16 cellular contexts compared by ENCODE assay signal in the genomic region with DNA sequence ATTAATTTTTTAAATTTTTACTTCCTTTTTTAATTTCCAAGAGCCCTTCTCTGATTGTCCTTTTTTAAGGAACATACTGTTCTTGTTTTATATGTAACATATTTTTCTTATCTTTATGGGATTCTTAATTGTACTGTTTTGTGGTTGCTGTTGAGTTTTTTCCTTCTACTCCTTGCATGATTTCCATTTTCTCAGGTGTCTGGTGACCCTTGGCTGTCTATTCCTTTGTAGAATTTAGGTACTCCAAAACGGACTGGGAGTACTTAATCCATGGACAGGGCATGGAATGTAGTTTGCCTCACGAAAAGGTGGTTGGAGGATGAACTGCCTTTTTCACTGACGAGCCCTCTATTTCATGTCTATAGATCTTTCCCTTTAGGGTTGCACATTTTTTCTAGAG. TPM values are rescaled to one million over a fixed set of nuclear protein-coding genes. Genes with fewer than 3 reads are reported as not detected.
DNase-seq lines count a peak whose midpoint lies in the region; ATAC-seq and TF ChIP-seq lines count a peak whose summit lies in the region.
"Had no signal": no experiment of that assay in that cellular context is flagged by ENCODE, and none has a peak within 500 bp of the region (broad histone marks: within the 10 kb centered on the region; RNA-seq: fewer than 3 reads in every experiment).

No MANE protein-coding gene starts in this region.

- DNase-seq in HCT116 (ENCODE audit: low read depth, low spot score) (no peak), amniotic epithelial cell (ENCODE audit: low read depth) (peak; percentile 54), mucosa of descending colon (no peak), RWPE1 (ENCODE audit: low spot score) (no peak)
- DNase-seq in CD8-positive, alpha-beta memory T cell, result no peak
- DNase-seq: AML-193; Calu3; CD4-positive, alpha-beta memory T cell; DMS79 treated with DMSO at 0.1 percent for 48 hours; GF-D8; GOT3; H7 had no signal

- intact Hi-C loops in HCT116 (cut with micrococcal nuclease) (loop anchor here (5.0 kb wide), 1 partner anchor 116 kb away; a partner anchor contains a TSS), mucosa of descending colon (cut with DNase I, micrococcal nuclease) (no loop called here)

- RAD21 ChIA-PET in HCT116 (lab: Charles Lee; ENCODE audit: low non-redundant PET in 1 of 2, low total read pairs in 2 of 2, uncharacterized antibody in 2 of 2, unreplicated experiment in 2 of 2), result no interaction called here

- no peaks in the 10 kb centered on the region for H3K27me3 Mint-ChIP-seq in CD8-positive, alpha-beta memory T cell
- H3K27me3 Mint-ChIP-seq: CD4-positive, alpha-beta memory T cell had no signal

- H3K36me3 Mint-ChIP-seq in CD8-positive, alpha-beta memory T cell, result peaks cover 0 to 31% (median 18%) of the 10 kb centered on the region in 3 donors

- no peak overlapping the region for H3K9ac ChIP-seq in HCT116 (ENCODE audit: low read length)

- no peak for TF ChIP-seq CTCF in HCT116 (IDR thresholded peaks at IDR 0.05 in 2 of 3, conservative IDR thresholded peaks at IDR 0.05 in 1 of 3; ENCODE audit: borderline replicate concordance in 1 of 3, insufficient read depth in 1 of 3, low read depth in 2 of 3, low read length in 2 of 3)
- TF ChIP-seq CTCF in mucosa of descending colon (IDR thresholded peaks at IDR 0.05), result no peak
- TF ChIP-seq CTCF in RWPE1 (conservative IDR thresholded peaks at IDR 0.05; ENCODE audit: low read depth), result no peak

- H3K9me2 ChIP-seq in HCT116 (ENCODE audit: insufficient read depth), result no peaks in the 10 kb centered on the region

- CTCF ChIA-PET in HCT116 (lab: Charles Lee), result no interaction called here
- CTCF ChIA-PET in CD8-positive, alpha-beta memory T cell (lab: Charles Lee), result no interaction called here
- CTCF ChIA-PET in RWPE1 (lab: Yijun Ruan, JAX), result no interaction called here

- BruUV-seq in HCT116 (replicated peaks; lab: Mats Ljungman, UMichigan), result TSS peak; percentile 16

- no peaks in the 10 kb centered on the region for H3K27me3 ChIP-seq in HCT116 (ENCODE audit: insufficient read depth, low read length)
- no peaks in the 10 kb centered on the region for H3K27me3 ChIP-seq in CD8-positive, alpha-beta memory T cell (ENCODE audit: insufficient read depth, low read length, poor library complexity, severe bottlenecking)

- no peaks in the 10 kb centered on the region for H3K36me3 ChIP-seq in HCT116 (ENCODE audit: control insufficient read depth in 1 of 2, insufficient read depth in 2 of 2, low read length in 2 of 2)
- H3K36me3 ChIP-seq in mucosa of descending colon (ENCODE audit: low read depth), result no peaks in the 10 kb centered on the region
- no peaks in the 10 kb centered on the region for H3K36me3 ChIP-seq in CD8-positive, alpha-beta memory T cell (ENCODE audit: insufficient read depth, low read length)

- POLR2A ChIA-PET in HCT116 (lab: Charles Lee), result no interaction called here
- POLR2A ChIA-PET in CD8-positive, alpha-beta memory T cell (lab: Charles Lee), result no interaction called here
- POLR2A ChIA-PET in RWPE1 (lab: Yijun Ruan, JAX; ENCODE audit: low non-redundant PET), result no interaction called here

- H3K79me2 ChIP-seq in HCT116 (ENCODE audit: insufficient read depth, low read length), result no peaks in the 10 kb centered on the region

- ATAC-seq in HCT116 (no peak), mucosa of descending colon (peak; percentile 42), GM19455 (IDR thresholded peaks at IDR 0.05; ENCODE audit: unreplicated experiment) (no peak)
- ATAC-seq: A549, HepG2 had no signal

- no peak for TF ChIP-seq RAD21 in HCT116 (IDR thresholded peaks at IDR 0.05; ENCODE audit: low read depth)

- no peak overlapping the region for H2AFZ ChIP-seq in HCT116 (ENCODE audit: low read depth, low read length, poor library complexity, severe bottlenecking)

- no peak overlapping the region for H3K4me3 Mint-ChIP-seq in CD8-positive, alpha-beta memory T cell
- H3K4me3 Mint-ChIP-seq: CD14-positive monocyte; CD4-positive, alpha-beta memory T cell had no signal

- H3K4me1 Mint-ChIP-seq in CD8-positive, alpha-beta memory T cell, result peaks cover 0 to 7% (median 0%) of the 10 kb centered on the region in 3 donors

- H4K20me1 ChIP-seq in HCT116 (ENCODE audit: insufficient read depth), result no peaks in the 10 kb centered on the region

- H3K4me3 ChIP-seq in HCT116 (replicated peaks in 1 of 2; ENCODE audit: low read depth in 1 of 2, low read length in 2 of 2), result no peak overlapping the region
- H3K4me3 ChIP-seq in mucosa of descending colon, result no peak overlapping the region
- H3K4me3 ChIP-seq in CD8-positive, alpha-beta memory T cell (ENCODE audit: low read length), result no peak overlapping the region
- H3K4me3 ChIP-seq: A549 had no signal

- TF ChIP-seq POLR2A in HCT116 (IDR thresholded peaks at IDR 0.05; ENCODE audit: borderline replicate concordance, extremely low read depth, insufficient read depth, insufficient read length), result no peak

- H3K4me1 ChIP-seq in HCT116 (ENCODE audit: control insufficient read depth in 1 of 2, insufficient read depth in 2 of 2, low read length in 2 of 2), result peaks cover 33 to 48% of the 10 kb centered on the region in 2 experiments
- no peaks in the 10 kb centered on the region for H3K4me1 ChIP-seq in mucosa of descending colon (ENCODE audit: low read depth)
- no peaks in the 10 kb centered on the region for H3K4me1 ChIP-seq in CD8-positive, alpha-beta memory T cell (ENCODE audit: insufficient read depth, low read length)

- no peak overlapping the region for H3K27ac ChIP-seq in HCT116 (ENCODE audit: low read depth, low read length)
- H3K27ac ChIP-seq in CD8-positive, alpha-beta memory T cell (ENCODE audit: low read depth, low read length), result no peak overlapping the region
- H3K27ac ChIP-seq in RWPE1, result no peak overlapping the region
- H3K27ac ChIP-seq: A549 had no signal

- H3K4me2 ChIP-seq in HCT116 (ENCODE audit: low read length), result no peak overlapping the region
- H3K4me2 ChIP-seq: A549 had no signal

- no peaks in the 10 kb centered on the region for H3K9me3 Mint-ChIP-seq in CD8-positive, alpha-beta memory T cell
- H3K9me3 Mint-ChIP-seq: CD14-positive monocyte; CD4-positive, alpha-beta memory T cell had no signal

- peak overlapping the region in 1 of 8 donors; percentile 6 for H3K27ac Mint-ChIP-seq in CD8-positive, alpha-beta memory T cell
- H3K27ac Mint-ChIP-seq: CD4-positive, alpha-beta memory T cell had no signal

- no peaks in the 10 kb centered on the region for H3K9me3 ChIP-seq in HCT116 (ENCODE audit: control insufficient read depth in 1 of 2, insufficient read depth in 1 of 2, low read depth in 1 of 2, low read length in 2 of 2)
- H3K9me3 ChIP-seq in mucosa of descending colon, result no peaks in the 10 kb centered on the region
- no peaks in the 10 kb centered on the region for H3K9me3 ChIP-seq in CD8-positive, alpha-beta memory T cell (ENCODE audit: low read length)
- H3K9me3 ChIP-seq: A549 had no signal

TF ChIP-seq in HCT116, 20 proteins besides CTCF, POLR2A, EP300 and RAD21:
- TF ChIP-seq EZH2 (IDR thresholded peaks at IDR 0.05) (no peak), EGR1 (IDR thresholded peaks at IDR 0.05; ENCODE audit: low read depth) (no peak), EZH2phosphoT487 (IDR thresholded peaks at IDR 0.05; ENCODE audit: borderline replicate concordance) (no peak), ZFX (IDR thresholded peaks at IDR 0.05) (no peak), CEBPB (IDR thresholded peaks at IDR 0.05; ENCODE audit: low read depth) (no peak), YY1 (IDR thresholded peaks at IDR 0.05; ENCODE audit: extremely low read depth, insufficient replicate concordance, low read depth, low read length) (no peak), ZNF274 (IDR thresholded peaks at IDR 0.05; ENCODE audit: low read depth, low read length) (no peak), SRF (IDR thresholded peaks at IDR 0.05; ENCODE audit: low read depth) (no peak), ELF1 (IDR thresholded peaks at IDR 0.05; ENCODE audit: borderline replicate concordance, low read depth) (no peak), CBX3 (IDR thresholded peaks at IDR 0.05; ENCODE audit: low read depth) (no peak)
- TF ChIP-seq, protein P1, sequence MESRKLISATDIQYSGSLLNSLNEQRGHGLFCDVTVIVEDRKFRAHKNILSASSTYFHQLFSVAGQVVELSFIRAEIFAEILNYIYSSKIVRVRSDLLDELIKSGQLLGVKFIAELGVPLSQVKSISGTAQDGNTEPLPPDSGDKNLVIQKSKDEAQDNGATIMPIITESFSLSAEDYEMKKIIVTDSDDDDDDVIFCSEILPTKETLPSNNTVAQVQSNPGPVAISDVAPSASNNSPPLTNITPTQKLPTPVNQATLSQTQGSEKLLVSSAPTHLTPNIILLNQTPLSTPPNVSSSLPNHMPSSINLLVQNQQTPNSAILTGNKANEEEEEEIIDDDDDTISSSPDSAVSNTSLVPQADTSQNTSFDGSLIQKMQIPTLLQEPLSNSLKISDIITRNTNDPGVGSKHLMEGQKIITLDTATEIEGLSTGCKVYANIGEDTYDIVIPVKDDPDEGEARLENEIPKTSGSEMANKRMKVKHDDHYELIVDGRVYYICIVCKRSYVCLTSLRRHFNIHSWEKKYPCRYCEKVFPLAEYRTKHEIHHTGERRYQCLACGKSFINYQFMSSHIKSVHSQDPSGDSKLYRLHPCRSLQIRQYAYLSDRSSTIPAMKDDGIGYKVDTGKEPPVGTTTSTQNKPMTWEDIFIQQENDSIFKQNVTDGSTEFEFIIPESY (IDR thresholded peaks at IDR 0.05; ENCODE audit: extremely low read depth, insufficient replicate concordance, low read length), result no peak

RNA-seq across cellular contexts. Expression of a gene that starts 26.6 kb away (rescaled TPM):
- total RNA-seq in HCT116 (2021; ENCODE audit: unreplicated experiment), result 35.7 TPM
- polyA plus RNA-seq in HCT116 (2012), result 23.2 and 24.5 TPM in 2 replicates
- total RNA-seq in mucosa of descending colon, result 10 to 100 TPM; 10.5 to 45.3 (median 17.8) TPM
- 10 to 100 TPM; 13.1 to 14.2 TPM for total RNA-seq in CD8-positive, alpha-beta memory T cell
- 4.9 TPM for polyA plus RNA-seq in CD8-positive, alpha-beta memory T cell
